19 cellular contexts compared by ENCODE assay signal in the genomic region with DNA sequence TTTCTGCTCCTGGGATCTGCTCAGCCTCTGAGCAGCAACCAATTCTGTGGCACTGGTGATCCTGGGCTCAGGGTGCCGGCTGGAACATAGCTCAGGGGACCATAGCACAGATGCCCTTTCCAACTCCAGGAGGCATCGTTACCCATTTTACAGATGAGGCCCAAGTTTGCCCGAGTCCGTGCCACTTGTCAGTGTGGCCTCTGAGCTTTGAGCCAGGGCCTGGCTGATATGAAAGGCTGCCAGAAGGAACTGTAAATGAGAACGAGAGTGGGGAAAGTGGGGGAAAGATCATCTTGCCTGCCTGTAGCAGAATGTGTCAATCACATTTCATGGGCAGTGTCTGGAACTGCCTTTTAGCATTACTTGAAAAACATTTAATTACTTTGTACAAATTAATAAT. TPM values are rescaled to one million over a fixed set of nuclear protein-coding genes. Genes with fewer than 3 reads are reported as not detected.
DNase-seq lines count a peak whose midpoint lies in the region; ATAC-seq, FAIRE-seq and TF ChIP-seq lines count a peak whose summit lies in the region.
"Had no signal": no experiment of that assay in that cellular context is flagged by ENCODE, and none has a peak within 500 bp of the region (broad histone marks: within the 10 kb centered on the region; RNA-seq: fewer than 3 reads in every experiment).

No MANE protein-coding gene starts in this region.

- H3K4me3 ChIP-seq in PC-9, result no peak overlapping the region
- H3K4me3 ChIP-seq: GM12878, GM23338 had no signal

- FAIRE-seq in D721Med (lab: Jason Lieb, UNC), result no peak
- FAIRE-seq: GM12878 had no signal

- H3K4me3 Mint-ChIP-seq in activated CD8-positive, alpha-beta memory T cell treated with anti-CD3 and anti-CD28 coated beads, Interleukin-2, amount 10 ng/mL, durations not matched to agents 7 days and 5 days, result no peak overlapping the region
- no peak overlapping the region for H3K4me3 Mint-ChIP-seq in chondrocyte (ENCODE audit: unreplicated experiment)
- no peak overlapping the region for H3K4me3 Mint-ChIP-seq in progenitor cell of endocrine pancreas (ENCODE audit: low read depth)
- H3K4me3 Mint-ChIP-seq: GM23338 had no signal

- POLR2A ChIA-PET in PC-9 (lab: Charles Lee; ENCODE audit: unreplicated experiment), result interaction anchor here (0.7 kb wide), 1 partner anchor 12 kb away, joined by 4 read pairs; no protein-coding TSS in a partner anchor

- H3K4me1 ChIP-seq in PC-9 (replicated peaks; ENCODE audit: insufficient read depth), result peaks cover 69% of the 10 kb centered on the region

- no TSS peak for BruUV-seq in PC-9 (replicated peaks; lab: Mats Ljungman, UMichigan)

- ATAC-seq in activated CD8-positive, alpha-beta memory T cell treated with anti-CD3 and anti-CD28 coated beads, Interleukin-2, amount 10 ng/mL, durations not matched to agents 7 days and 5 days, result no peak
- ATAC-seq: GM12878, GM23338, PC-3 had no signal

- H3K27me3 ChIP-seq in PC-9 (ENCODE audit: insufficient read depth, low read depth), result no peaks in the 10 kb centered on the region

- intact Hi-C loops in PC-9 (cut with micrococcal nuclease; ENCODE audit: unreplicated experiment), result no loop called here

- no peaks in the 10 kb centered on the region for H3K9me3 ChIP-seq in PC-9 (ENCODE audit: insufficient read depth, low read depth)

- H3K27me3 Mint-ChIP-seq in activated CD8-positive, alpha-beta memory T cell treated with anti-CD3 and anti-CD28 coated beads, Interleukin-2, amount 10 ng/mL, durations not matched to agents 7 days and 5 days, result peaks cover 15% of the 10 kb centered on the region
- peaks cover 2% of the 10 kb centered on the region for H3K27me3 Mint-ChIP-seq in chondrocyte (ENCODE audit: low read depth)
- peaks cover 20% of the 10 kb centered on the region for H3K27me3 Mint-ChIP-seq in progenitor cell of endocrine pancreas

- H3K36me3 Mint-ChIP-seq in activated CD8-positive, alpha-beta memory T cell treated with anti-CD3 and anti-CD28 coated beads, Interleukin-2, amount 10 ng/mL, durations not matched to agents 7 days and 5 days, result no peaks in the 10 kb centered on the region
- H3K36me3 Mint-ChIP-seq in chondrocyte (ENCODE audit: low read depth) (no peaks in the 10 kb centered on the region), progenitor cell of endocrine pancreas (ENCODE audit: insufficient read depth) (no peaks in the 10 kb centered on the region)

- no peaks in the 10 kb centered on the region for H4K20me1 ChIP-seq in PC-9 (ENCODE audit: insufficient read depth)

- no peaks in the 10 kb centered on the region for H3K9me2 ChIP-seq in PC-9 (ENCODE audit: insufficient read depth)

- H3K4me2 ChIP-seq in PC-9, result peak overlapping the region; percentile 55
- H3K4me2 ChIP-seq: GM23338 had no signal

- no peaks in the 10 kb centered on the region for H3K36me3 ChIP-seq in PC-9 (ENCODE audit: low read depth)

- no peak overlapping the region for H2AFZ ChIP-seq in PC-9
- H2AFZ ChIP-seq: GM23338 had no signal

- no peaks in the 10 kb centered on the region for H3K9me3 Mint-ChIP-seq in activated CD8-positive, alpha-beta memory T cell treated with anti-CD3 and anti-CD28 coated beads, Interleukin-2, amount 10 ng/mL, durations not matched to agents 7 days and 5 days (ENCODE audit: low read depth)
- H3K9me3 Mint-ChIP-seq in chondrocyte (ENCODE audit: low read depth) (no peaks in the 10 kb centered on the region), progenitor cell of endocrine pancreas (ENCODE audit: low read depth) (no peaks in the 10 kb centered on the region)
- H3K9me3 Mint-ChIP-seq: GM23338 had no signal

- CTCF ChIA-PET in activated CD8-positive, alpha-beta memory T cell treated with anti-CD3 and anti-CD28 coated beads, Interleukin-2, amount 10 ng/mL, durations not matched to agents 7 days and 5 days (lab: Charles Lee), result interaction anchor here (1.2 kb wide), 1 partner anchor 9 kb away, joined by 4 read pairs; no protein-coding TSS in a partner anchor
- CTCF ChIA-PET in PC-9 (lab: Charles Lee), result no interaction called here

- H3K79me2 ChIP-seq in PC-9 (ENCODE audit: low read depth), result no peaks in the 10 kb centered on the region

- peaks cover 54% of the 10 kb centered on the region for H3F3A ChIP-seq in PC-9 (ENCODE audit: insufficient read depth, low read depth)

- DNase-seq in activated CD8-positive, alpha-beta memory T cell treated with anti-CD3 and anti-CD28 coated beads, Interleukin-2, amount 10 ng/mL, durations not matched to agents 7 days and 5 days, result no peak
- no peak for DNase-seq in activated CD8-positive, alpha-beta memory T cell treated with anti-CD3 and anti-CD28 coated beads, Interleukin-2, amount 50 U/mL, for 48 hours
- no peak for DNase-seq in PC-9
- DNase-seq in chondrocyte (ENCODE audit: low spot score), result peak; percentile 30
- no peak for DNase-seq in progenitor cell of endocrine pancreas (ENCODE audit: low spot score, unreplicated experiment)
- no peak for DNase-seq in NK-92 treated with Interleukin-12 subunit alpha and Interleukin-12 subunit beta, amount 100 ng/mL, for 24 hours (lab: John Stamatoyannopoulos, UW)
- no peak for DNase-seq in D721Med (ENCODE audit: insufficient read length, low spot score)
- DNase-seq in stimulated activated CD4-positive, alpha-beta T cell treated with anti-CD3 and anti-CD28 coated beads, Interleukin-15, amount 100 ng/mL, for 24 hours, result no peak
- DNase-seq: C1 segment of cervical spinal cord, DND-41, GDM1, KG1, NCI-H1048, NCI-H1436 treated with DMSO at 0.1 percent for 48 hours, NCI-H2029 treated with DMSO at 0.1 percent for 48 hours, NCI-H748 treated with DMSO at 0.1 percent for 48 hours, PC-3 had no signal

- peaks cover 35% of the 10 kb centered on the region for H3K4me1 Mint-ChIP-seq in activated CD8-positive, alpha-beta memory T cell treated with anti-CD3 and anti-CD28 coated beads, Interleukin-2, amount 10 ng/mL, durations not matched to agents 7 days and 5 days
- peaks cover 12% of the 10 kb centered on the region for H3K4me1 Mint-ChIP-seq in chondrocyte (ENCODE audit: low read depth)
- H3K4me1 Mint-ChIP-seq in progenitor cell of endocrine pancreas (ENCODE audit: low read depth), result no peaks in the 10 kb centered on the region

- TF ChIP-seq CTCF in PC-9 (conservative IDR thresholded peaks at IDR 0.05) (no peak), chondrocyte (IDR thresholded peaks at IDR 0.05) (no peak), progenitor cell of endocrine pancreas (IDR thresholded peaks at IDR 0.05; ENCODE audit: unreplicated experiment) (no peak), D721Med (IDR thresholded peaks at IDR 0.05; ENCODE audit: insufficient read depth, missing control alignments) (no peak)

- no peak overlapping the region for H3K27ac ChIP-seq in PC-9

- peak overlapping the region; percentile 57 for H3K27ac Mint-ChIP-seq in activated CD8-positive, alpha-beta memory T cell treated with anti-CD3 and anti-CD28 coated beads, Interleukin-2, amount 10 ng/mL, durations not matched to agents 7 days and 5 days
- H3K27ac Mint-ChIP-seq in chondrocyte (ENCODE audit: unreplicated experiment) (peak overlapping the region; percentile 32), progenitor cell of endocrine pancreas (peak overlapping the region; percentile 13)
- H3K27ac Mint-ChIP-seq: GM23338 had no signal

RNA-seq across cellular contexts. Expression of gene FOSL2, which starts 23.3 kb away (rescaled TPM):
- 10 to 100 TPM; 56.2 to 75.7 TPM for total RNA-seq in activated CD8-positive, alpha-beta memory T cell treated with anti-CD3 and anti-CD28 coated beads, Interleukin-2, amount 10 ng/mL, durations not matched to agents 7 days and 5 days
- total RNA-seq in PC-9 (2021) (46.0 and 60.0 TPM in 2 replicates), chondrocyte (93.0 to 163 TPM (median 156 TPM) in 3 replicates), progenitor cell of endocrine pancreas (38.4 and 42.5 TPM in 2 replicates)
